ENCODE assay signal across 8 cellular contexts in the genomic region with DNA sequence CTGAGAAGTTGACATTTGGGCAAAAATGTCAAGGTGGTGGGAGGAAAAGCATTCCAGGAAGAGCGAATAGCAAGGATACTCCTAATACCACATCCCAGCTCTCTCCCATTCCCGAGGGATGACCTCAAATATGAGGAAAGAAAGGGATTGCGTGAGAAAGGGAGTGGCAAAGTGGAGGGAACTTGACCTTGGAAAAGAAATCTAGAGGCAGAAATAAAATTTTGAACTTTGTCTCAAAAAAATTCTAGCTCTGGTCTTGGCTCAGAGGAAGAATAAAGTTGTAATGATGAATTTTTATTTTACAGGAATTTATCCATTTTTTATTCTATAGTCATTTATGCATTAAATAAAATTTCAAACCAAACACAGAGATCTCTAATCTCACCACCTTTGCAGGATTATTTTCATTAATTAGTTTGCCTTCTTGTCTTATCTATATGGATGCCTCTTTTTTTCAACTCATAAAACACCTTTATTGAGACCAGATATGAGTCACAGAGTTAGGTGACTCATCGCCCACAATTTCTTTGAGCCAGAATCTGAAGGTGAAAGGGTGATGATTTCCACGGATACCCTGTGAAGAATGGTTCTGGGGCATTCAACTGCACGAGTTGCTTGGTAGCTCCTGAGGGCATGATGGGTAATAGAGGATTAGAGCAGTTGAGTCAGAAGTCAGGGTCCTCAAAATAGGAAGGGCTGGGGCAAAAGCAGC.
A peak's percentile ranks its signal among the peaks of the same experiment; 100 is the strongest.
DNase-seq lines count a peak whose midpoint lies in the region; ATAC-seq, FAIRE-seq and TF ChIP-seq lines count a peak whose summit lies in the region.

No MANE protein-coding gene starts in this region.

- peak; percentile 73 for FAIRE-seq in GM12892 (lab: Jason Lieb, UNC)

- peaks cover 0 to 4% (median 0%) of the 10 kb centered on the region in 7 donors for H3K9me3 Mint-ChIP-seq in CD14-positive monocyte

- no peak overlapping the region for H3K4me3 Mint-ChIP-seq in CD14-positive monocyte

- DNase-seq in GM12892 (ENCODE audit: insufficient read length) (no peak), islet precursor cell (peak; percentile 73), CD14-positive monocyte (ENCODE audit: low spot score) (no peak), DMS153 (lab: John Stamatoyannopoulos, UW) (no peak), KBM-7 (no peak), NCI-H526 treated with DMSO at 0.1 percent for 48 hours (lab: John Stamatoyannopoulos, UW) (no peak)
- peak in 2 of 3 experiments; percentile 16 to 32 for DNase-seq in activated CD8-positive, alpha-beta memory T cell treated with anti-CD3 and anti-CD28 coated beads for 48 hours (ENCODE audit: low read depth in 2 of 3, low spot score in 2 of 3)

- TF ChIP-seq POLR2A in GM12892 (IDR thresholded peaks at IDR 0.05; ENCODE audit: low read depth, low read length) = no peak

- H3K4me1 Mint-ChIP-seq in CD14-positive monocyte = peaks cover 4% of the 10 kb centered on the region

- TF ChIP-seq CTCF in CD14-positive monocyte (IDR thresholded peaks at IDR 0.05) = no peak

- intact Hi-C loops in CD14-positive monocyte (cut with micrococcal nuclease) = no loop called here

- peak; percentile 51 for ATAC-seq in HG03521 (IDR thresholded peaks at IDR 0.05; ENCODE audit: unreplicated experiment)

- H3K36me3 Mint-ChIP-seq in CD14-positive monocyte = no peaks in the 10 kb centered on the region

- H3K27me3 Mint-ChIP-seq in CD14-positive monocyte (ENCODE audit: low read depth in 3 of 3) = no peaks in the 10 kb centered on the region

- H3K27ac Mint-ChIP-seq in CD14-positive monocyte = no peak overlapping the region

- in situ Hi-C loops in KBM-7 (cut with MboI; ENCODE audit: low pct_unique_long_range_greater_than_20kb, low sequenced_read_pairs) = no loop called here

Comparison
In these comparisons a context has a peak if more than half of its experiments do, and no peak if none do; other contexts are left out.
1. DNase-seq: peak in activated CD8-positive, alpha-beta memory T cell treated with anti-CD3 and anti-CD28 coated beads for 48 hours (2 of 3) and islet precursor cell (single experiment); none in GM12892 (single experiment), CD14-positive monocyte (single experiment), DMS153 (single experiment), KBM-7 (single experiment) and NCI-H526 treated with DMSO at 0.1 percent for 48 hours (single experiment).